In the genomic region with DNA sequence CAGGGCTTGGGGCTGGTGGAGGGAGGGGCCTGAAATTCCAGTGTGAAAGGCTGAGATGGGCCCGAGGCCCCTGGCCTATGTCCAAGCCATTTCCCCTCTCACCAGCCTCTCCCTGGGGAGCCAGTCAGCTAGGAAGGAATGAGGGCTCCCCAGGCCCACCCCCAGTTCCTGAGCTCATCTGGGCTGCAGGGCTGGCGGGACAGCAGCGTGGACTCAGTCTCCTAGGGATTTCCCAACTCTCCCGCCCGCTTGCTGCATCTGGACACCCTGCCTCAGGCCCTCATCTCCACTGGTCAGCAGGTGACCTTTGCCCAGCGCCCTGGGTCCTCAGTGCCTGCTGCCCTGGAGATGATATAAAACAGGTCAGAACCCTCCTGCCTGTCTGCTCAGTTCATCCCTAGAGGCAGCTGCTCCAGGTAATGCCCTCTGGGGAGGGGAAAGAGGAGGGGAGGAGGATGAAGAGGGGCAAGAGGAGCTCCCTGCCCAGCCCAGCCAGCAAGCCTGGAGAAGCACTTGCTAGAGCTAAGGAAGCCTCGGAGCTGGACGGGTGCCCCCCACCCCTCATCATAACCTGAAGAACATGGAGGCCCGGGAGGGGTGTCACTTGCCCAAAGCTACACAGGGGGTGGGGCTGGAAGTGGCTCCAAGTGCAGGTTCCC, we compare ENCODE assay signal across 25 cellular contexts. TPM values are rescaled to one million over a fixed set of nuclear protein-coding genes. Genes with fewer than 3 reads are reported as not detected.
DNase-seq lines count a peak whose midpoint lies in the region; ATAC-seq and TF ChIP-seq lines count a peak whose summit lies in the region.
"Had no signal": no experiment of that assay in that cellular context is flagged by ENCODE, and none has a peak within 500 bp of the region (broad histone marks: within the 10 kb centered on the region; RNA-seq: fewer than 3 reads in every experiment).

Gene APOC3, plus strand, starts transcription at position 383 of the 659 bp plus-strand sequence. CDS start 676 bp downstream, outside the sequence.

- H3K56ac ChIP-seq in IMR-90 (ENCODE audit: extremely low read depth, insufficient read depth, low read length) = no peak within 1 kb of the TSS
- no peak within 1 kb of the TSS for H3K56ac ChIP-seq in mesendoderm (ENCODE audit: low read length)

- H2BK5ac ChIP-seq in IMR-90 (ENCODE audit: low read depth, low read length, poor library complexity, severe bottlenecking) (no peak within 1 kb of the TSS), mesendoderm (ENCODE audit: low read length) (no peak within 1 kb of the TSS)

- H3K14ac ChIP-seq in IMR-90 (replicated peaks; ENCODE audit: low read depth, low read length) = no peak within 1 kb of the TSS

- no peaks in the 10 kb centered on the region for H3K36me3 ChIP-seq in ACC112 (ENCODE audit: insufficient read depth, low read length)
- H3K36me3 ChIP-seq in IMR-90 (ENCODE audit: control insufficient read depth, insufficient read depth, low read length) = no peaks in the 10 kb centered on the region
- no peaks in the 10 kb centered on the region for H3K36me3 ChIP-seq in liver (ENCODE audit: control insufficient read depth in 4 of 4, insufficient read depth in 3 of 4, low read depth in 1 of 4, low read length in 3 of 4)
- no peaks in the 10 kb centered on the region for H3K36me3 ChIP-seq in mesendoderm (ENCODE audit: control insufficient read depth, insufficient read depth, low read length)
- H3K36me3 ChIP-seq: lower lobe of right lung, upper lobe of right lung had no signal

- no peak within 1 kb of the TSS for H2BK20ac ChIP-seq in IMR-90 (ENCODE audit: low read depth, low read length)

- H3K18ac ChIP-seq in IMR-90 (ENCODE audit: low read depth, low read length) (no peak within 1 kb of the TSS), mesendoderm (ENCODE audit: low read length) (no peak within 1 kb of the TSS)

- H4K5ac ChIP-seq in IMR-90 (ENCODE audit: low read depth, low read length) (no peak within 1 kb of the TSS), mesendoderm (ENCODE audit: low read length) (no peak within 1 kb of the TSS)

- no peaks in the 10 kb centered on the region for H3K79me2 ChIP-seq in ACC112 (ENCODE audit: control insufficient read depth, insufficient read depth, low read length, unreplicated experiment)
- H3K79me2 ChIP-seq in mesendoderm (ENCODE audit: control insufficient read depth, insufficient read depth, low read length) = no peaks in the 10 kb centered on the region

- no peak for TF ChIP-seq POLR2A in IMR-90 (IDR thresholded peaks at IDR 0.05; ENCODE audit: low read depth, low read length)

- no peaks in the 10 kb centered on the region for H3K27me3 ChIP-seq in ACC112 (ENCODE audit: insufficient read depth, low read length)
- H3K27me3 ChIP-seq in IMR-90 (ENCODE audit: control insufficient read depth, insufficient read depth, low read length) = peaks cover 8% of the 10 kb centered on the region; the same call in 1 of the 2 replicates
- H3K27me3 ChIP-seq in liver (ENCODE audit: control insufficient read depth in 4 of 4, insufficient read depth in 4 of 4, low read length in 3 of 4) = no peaks in the 10 kb centered on the region
- H3K27me3 ChIP-seq in mesendoderm (ENCODE audit: insufficient read depth, low read length, poor library complexity) = no peaks in the 10 kb centered on the region
- H3K27me3 ChIP-seq: upper lobe of right lung had no signal

- H2BK15ac ChIP-seq in IMR-90 (ENCODE audit: low read depth, low read length) (no peak within 1 kb of the TSS), mesendoderm (replicated peaks; ENCODE audit: low read depth) (no peak within 1 kb of the TSS)

- no peaks in the 10 kb centered on the region for H3K27me3 Mint-ChIP-seq in chondrocyte (ENCODE audit: low read depth)
- H3K27me3 Mint-ChIP-seq in T-cell = no peaks in the 10 kb centered on the region
- H3K27me3 Mint-ChIP-seq: activated CD4-positive, alpha-beta memory T cell treated with anti-CD3 and anti-CD28 coated beads, Interleukin-2, amount 10 ng/mL, durations not matched to agents 7 days and 5 days; stimulated activated naive CD8-positive, alpha-beta T cell treated with anti-CD3 and anti-CD28 coated beads, Interleukin-15, Interleukin-2, amounts not matched to agents 100 ng/mL and 50 ng/mL, for 24 hours had no signal

- no TSS peak for BruUV-seq in IMR-90 (replicated peaks; lab: Mats Ljungman, UMichigan)

- ATAC-seq in IMR-90 (ENCODE audit: low read depth) (peak; percentile 53), T-cell (replicated peaks in 1 of 4) (no peak), omental fat pad (ENCODE audit: low FRiP score) (no peak)
- ATAC-seq: activated naive CD4-positive, alpha-beta T cell treated with anti-CD3 and anti-CD28 coated beads, Interleukin-2, amount 50 U/mL, for 72 hours; activated T-cell treated with anti-CD3 and anti-CD28 coated beads, Interleukin-2, amount 50 U/mL, for 72 hours; CD8-positive, alpha-beta T cell; lower lobe of right lung; Right ventricle myocardium inferior; upper lobe of right lung had no signal

- no peak within 1 kb of the TSS for H4K8ac ChIP-seq in IMR-90 (ENCODE audit: low read depth in 2 of 2, low read length in 2 of 2)
- H4K8ac ChIP-seq in mesendoderm (ENCODE audit: low read depth, low read length) = no peak within 1 kb of the TSS

- H3K4me3 Mint-ChIP-seq in chondrocyte (ENCODE audit: unreplicated experiment) (no peak within 1 kb of the TSS), T-cell (no peak within 1 kb of the TSS)
- H3K4me3 Mint-ChIP-seq: activated B cell treated with CpG ODN at 0.5 μM for 24 hours; activated CD4-positive, alpha-beta memory T cell treated with anti-CD3 and anti-CD28 coated beads, Interleukin-2, amount 10 ng/mL, durations not matched to agents 7 days and 5 days; activated T-cell treated with anti-CD3 and anti-CD28 coated beads, Interleukin-2, amount 50 U/mL, for 72 hours; CD8-positive, alpha-beta T cell; naive B cell; stimulated activated naive CD8-positive, alpha-beta T cell treated with anti-CD3 and anti-CD28 coated beads, Interleukin-15, Interleukin-2, amounts not matched to agents 100 ng/mL and 50 ng/mL, for 24 hours; T-helper 1 cell treated with Interleukin-12 subunit alpha and Interleukin-12 subunit beta and Interleukin-4 antibody, amounts not matched to agents 30 μg/mL and 1 μg/mL, for 36 hours had no signal

- H2AK5ac ChIP-seq in IMR-90 (ENCODE audit: low read depth, low read length) (no peak within 1 kb of the TSS), mesendoderm (ENCODE audit: low read length) (no peak within 1 kb of the TSS)

- H4K20me1 ChIP-seq in IMR-90 (ENCODE audit: insufficient read depth, low read length) = no peaks in the 10 kb centered on the region

- peak within 1 kb of the TSS; percentile 32 for H3K27ac Mint-ChIP-seq in chondrocyte (ENCODE audit: unreplicated experiment)
- H3K27ac Mint-ChIP-seq in T-cell = no peak within 1 kb of the TSS
- H3K27ac Mint-ChIP-seq: activated B cell treated with CpG ODN at 0.5 μM for 24 hours; activated CD4-positive, alpha-beta memory T cell treated with anti-CD3 and anti-CD28 coated beads, Interleukin-2, amount 10 ng/mL, durations not matched to agents 7 days and 5 days; activated naive CD4-positive, alpha-beta T cell treated with anti-CD3 and anti-CD28 coated beads, Interleukin-2, amount 50 U/mL, for 72 hours; activated T-cell treated with anti-CD3 and anti-CD28 coated beads, Interleukin-2, amount 50 U/mL, for 72 hours; CD8-positive, alpha-beta T cell; naive B cell; stimulated activated naive CD8-positive, alpha-beta T cell treated with anti-CD3 and anti-CD28 coated beads, Interleukin-15, Interleukin-2, amounts not matched to agents 100 ng/mL and 50 ng/mL, for 24 hours; T-helper 1 cell treated with Interleukin-12 subunit alpha and Interleukin-12 subunit beta and Interleukin-4 antibody, amounts not matched to agents 30 μg/mL and 1 μg/mL, for 36 hours had no signal

- no peak for TF ChIP-seq CTCF in IMR-90 (conservative IDR thresholded peaks at IDR 0.05; ENCODE audit: low read depth, low read length)
- TF ChIP-seq CTCF in chondrocyte (IDR thresholded peaks at IDR 0.05) = no peak
- TF ChIP-seq CTCF in liver (IDR thresholded peaks at IDR 0.05; ENCODE audit: low read depth, low read length, missing input control) = no peak
- no peak for TF ChIP-seq CTCF in omental fat pad (IDR thresholded peaks at IDR 0.05)

- H3K9ac ChIP-seq in IMR-90 (ENCODE audit: low read depth, low read length) (no peak within 1 kb of the TSS), liver (ENCODE audit: low read depth in 1 of 2, low read length in 2 of 2) (peak within 1 kb of the TSS; percentile 52 to 98), mesendoderm (ENCODE audit: low read length) (no peak within 1 kb of the TSS)

- TF ChIP-seq RAD21 in IMR-90 (IDR thresholded peaks at IDR 0.05; ENCODE audit: low read length) (no peak), liver (IDR thresholded peaks at IDR 0.05) (peak; percentile 57 to 72)

- DNase-seq in IMR-90 (peak; percentile 37), chondrocyte (ENCODE audit: low spot score) (no peak), T-cell (no peak), NCI-H2029 (lab: John Stamatoyannopoulos, UW) (no peak), mesendoderm (no peak), omental fat pad (ENCODE audit: low spot score) (no peak)
- DNase-seq: ACHN; activated B cell treated with CpG ODN at 0.5 μM for 24 hours; activated CD4-positive, alpha-beta memory T cell treated with anti-CD3 and anti-CD28 coated beads, Interleukin-2, amount 10 ng/mL, durations not matched to agents 7 days and 5 days; activated T-cell treated with anti-CD3 and anti-CD28 coated beads, Interleukin-2, amount 50 U/mL, for 72 hours; CD8-positive, alpha-beta T cell; lower lobe of right lung; naive B cell; NCI-H2029 treated with DMSO at 0.1 percent for 48 hours; NCI-H524; upper lobe of right lung had no signal

- H3K4me1 Mint-ChIP-seq in chondrocyte (ENCODE audit: low read depth) (peaks cover 13% of the 10 kb centered on the region), T-cell (peaks cover under 1 to 1% (median under 1%) of the 10 kb centered on the region in 3 donors)

- H3K4me1 ChIP-seq in ACC112 (ENCODE audit: control insufficient read depth, insufficient read depth, low read length, unreplicated experiment) = peaks cover 15% of the 10 kb centered on the region
- H3K4me1 ChIP-seq in IMR-90 (ENCODE audit: control insufficient read depth, insufficient read depth, low read length) = peaks cover 4% of the 10 kb centered on the region; the same call in 1 of the 2 replicates
- H3K4me1 ChIP-seq in liver (ENCODE audit: control insufficient read depth in 4 of 4, insufficient read depth in 4 of 4, low read length in 3 of 4) = peaks cover 22 to 79% (median 46%) of the 10 kb centered on the region in 4 donors
- H3K4me1 ChIP-seq in mesendoderm (ENCODE audit: control insufficient read depth, low read depth, low read length) = no peaks in the 10 kb centered on the region

- intact Hi-C loops in IMR-90 (cut with micrococcal nuclease) = no loop called here

- H3K9me1 ChIP-seq in IMR-90 (ENCODE audit: insufficient read depth, low read length) = no peaks in the 10 kb centered on the region

- H3K4me3 ChIP-seq in ACC112 (ENCODE audit: low read depth, low read length) (no peak within 1 kb of the TSS), IMR-90 (ENCODE audit: insufficient read depth, low read depth, low read length) (no peak within 1 kb of the TSS), liver (ENCODE audit: low read depth in 1 of 3, low read length in 3 of 3) (peak within 1 kb of the TSS; percentile 45 to 79 (median 72)), mesendoderm (ENCODE audit: low read length) (no peak within 1 kb of the TSS)
- H3K4me3 ChIP-seq: lower lobe of right lung, upper lobe of right lung had no signal

- no peak within 1 kb of the TSS for H3K23ac ChIP-seq in IMR-90 (ENCODE audit: low read depth, low read length)
- no peak within 1 kb of the TSS for H3K23ac ChIP-seq in mesendoderm (ENCODE audit: low read length)

- H2AFZ ChIP-seq in ACC112 (ENCODE audit: low read length, unreplicated experiment) (peak within 1 kb of the TSS; percentile 1), IMR-90 (replicated peaks; ENCODE audit: low read length, poor library complexity) (peak within 1 kb of the TSS; percentile 39)

- in situ Hi-C loops in IMR-90 (cut with MboI; ENCODE audit: low sequenced_read_pairs) = no loop called here

- H2BK120ac ChIP-seq in IMR-90 (ENCODE audit: low read depth, low read length) = no peak within 1 kb of the TSS
- no peak within 1 kb of the TSS for H2BK120ac ChIP-seq in mesendoderm (ENCODE audit: low read depth, low read length)

- H2AK9ac ChIP-seq in IMR-90 (replicated peaks; ENCODE audit: low read depth, low read length, poor library complexity) = no peak within 1 kb of the TSS

- no peak within 1 kb of the TSS for H3K27ac ChIP-seq in ACC112 (ENCODE audit: low read depth, low read length)
- no peak within 1 kb of the TSS for H3K27ac ChIP-seq in IMR-90 (ENCODE audit: insufficient read depth, low read length)
- peak within 1 kb of the TSS; percentile 86 to 91 for H3K27ac ChIP-seq in liver (ENCODE audit: low read depth in 1 of 2, low read length in 2 of 2)
- H3K27ac ChIP-seq in mesendoderm (ENCODE audit: low read depth, low read length) = no peak within 1 kb of the TSS
- H3K27ac ChIP-seq: lower lobe of right lung, upper lobe of right lung had no signal

- H3K9me3 Mint-ChIP-seq in chondrocyte (ENCODE audit: low read depth) (no peaks in the 10 kb centered on the region), T-cell (no peaks in the 10 kb centered on the region)
- H3K9me3 Mint-ChIP-seq: activated B cell treated with CpG ODN at 0.5 μM for 24 hours; activated CD4-positive, alpha-beta memory T cell treated with anti-CD3 and anti-CD28 coated beads, Interleukin-2, amount 10 ng/mL, durations not matched to agents 7 days and 5 days; activated naive CD4-positive, alpha-beta T cell treated with anti-CD3 and anti-CD28 coated beads, Interleukin-2, amount 50 U/mL, for 72 hours; activated T-cell treated with anti-CD3 and anti-CD28 coated beads, Interleukin-2, amount 50 U/mL, for 72 hours; CD8-positive, alpha-beta T cell; naive B cell; stimulated activated naive CD8-positive, alpha-beta T cell treated with anti-CD3 and anti-CD28 coated beads, Interleukin-15, Interleukin-2, amounts not matched to agents 100 ng/mL and 50 ng/mL, for 24 hours; T-helper 1 cell treated with Interleukin-12 subunit alpha and Interleukin-12 subunit beta and Interleukin-4 antibody, amounts not matched to agents 30 μg/mL and 1 μg/mL, for 36 hours had no signal

- 87% methylated on average over 4 of the region's 9 CpGs; no CpG with 5 or more reads in 1 of the 2 experiments for WGBS in IMR-90 (ENCODE audit: extremely low coverage in 2 of 2, insufficient read length in 1 of 2), 2 experiments
- 31% methylated on average over 9 of the region's 9 CpGs for WGBS in liver
- no CpG with 5 or more reads among the region's 9 CpGs for WGBS in mesendoderm (ENCODE audit: extremely low coverage, insufficient coverage, low lambda C conversion rate)

- CTCF ChIA-PET in IMR-90 (lab: Yijun Ruan, JAX) (no interaction called here), T-cell (lab: Charles Lee) (interaction anchor here in 1 of 2 donors (1.4 kb wide), 1 partner anchor 276 kb away, joined by 6 read pairs; no protein-coding TSS in a partner anchor)

- no peak within 1 kb of the TSS for H3K4me2 ChIP-seq in IMR-90 (ENCODE audit: low read depth, low read length)
- no peak within 1 kb of the TSS for H3K4me2 ChIP-seq in mesendoderm (ENCODE audit: low read length)

- H3K79me1 ChIP-seq in IMR-90 (ENCODE audit: low read depth in 1 of 2, low read length in 2 of 2) (no peaks in the 10 kb centered on the region), mesendoderm (ENCODE audit: low read length) (no peaks in the 10 kb centered on the region)

- POLR2A ChIA-PET in IMR-90 (lab: Charles Lee; ENCODE audit: unreplicated experiment) = no interaction called here
- POLR2A ChIA-PET in T-cell (lab: Charles Lee) = interaction anchor here in 1 of 2 donors (0.6 kb wide), 1 partner anchor 28 kb away, joined by 3 read pairs; no protein-coding TSS in a partner anchor

- no peaks in the 10 kb centered on the region for H3K36me3 Mint-ChIP-seq in chondrocyte (ENCODE audit: low read depth)
- no peaks in the 10 kb centered on the region for H3K36me3 Mint-ChIP-seq in T-cell
- H3K36me3 Mint-ChIP-seq: activated naive CD4-positive, alpha-beta T cell treated with anti-CD3 and anti-CD28 coated beads, Interleukin-2, amount 50 U/mL, for 72 hours; CD8-positive, alpha-beta T cell; naive B cell had no signal

- H3K9me3 ChIP-seq in IMR-90 (ENCODE audit: control insufficient read depth, insufficient read depth, low read length) (no peaks in the 10 kb centered on the region), liver (ENCODE audit: control insufficient read depth in 4 of 4, low read length in 3 of 4) (no peaks in the 10 kb centered on the region)
- H3K9me3 ChIP-seq: lower lobe of right lung, upper lobe of right lung had no signal

- dilution Hi-C loops in IMR-90 (cut with HindIII; ENCODE audit: low sequenced_read_pairs, unreplicated experiment) = no loop called here

- H3K4ac ChIP-seq in IMR-90 (ENCODE audit: low read depth, low read length) = no peak within 1 kb of the TSS
- H3K4ac ChIP-seq in mesendoderm (ENCODE audit: low read depth, low read length) = no peak within 1 kb of the TSS

- no peak within 1 kb of the TSS for H4K91ac ChIP-seq in IMR-90 (ENCODE audit: insufficient read depth, low read depth, low read length)

RNA-seq across cellular contexts. Expression of gene APOC3, which starts in this region (rescaled TPM):
- total RNA-seq in IMR-90 (2012; rRNA removed) (not detected in 2 replicates), chondrocyte (not detected in 3 replicates), liver (1,000 to 10,000 TPM in 1 of 2 donors, 100 to 1,000 TPM in 1; 608 to 5,828 TPM), T-cell (1 to 10 TPM in 3 of 5 donors, not detected in 2; 3.3 to 4.1 (median 3.7) TPM), omental fat pad (1 to 10 TPM in 1 of 4 donors, not detected in 3; 3.5 TPM)
- polyA plus RNA-seq in IMR-90 (2012; rRNA removed) (not detected in 2 replicates), liver (over 10,000 TPM; 12,787 to 24,129 TPM)
- not detected in 2 replicates for polyA plus RNA-seq in IMR-90 (2012; cell fraction: cytosol; rRNA removed)
- not detected in 2 replicates for polyA plus RNA-seq in IMR-90 (2012; cell fraction: nucleus; rRNA removed; ENCODE audit: low replicate concordance)
- polyA plus RNA-seq in mesendoderm (2013, experiment 1 of 2) = not detected
- polyA plus RNA-seq in mesendoderm (2013, experiment 2 of 2) = not detected
- total RNA-seq: activated B cell treated with CpG ODN at 0.5 μM for 24 hours; activated CD4-positive, alpha-beta memory T cell treated with anti-CD3 and anti-CD28 coated beads, Interleukin-2, amount 10 ng/mL, durations not matched to agents 7 days and 5 days; activated naive CD4-positive, alpha-beta T cell treated with anti-CD3 and anti-CD28 coated beads, Interleukin-2, amount 50 U/mL, for 72 hours; activated T-cell treated with anti-CD3 and anti-CD28 coated beads, Interleukin-2, amount 50 U/mL, for 72 hours; bronchial epithelial cell; CD8-positive, alpha-beta T cell; dermis microvascular lymphatic vessel endothelial cell; epithelial cell of proximal tubule; lower lobe of right lung; Right ventricle myocardium inferior; upper lobe of right lung had no signal

Comparison
In these comparisons a context has a peak if more than half of its experiments do, and no peak if none do; other contexts are left out.
1. RNA of gene APOC3 (total RNA-seq): 608 to 5,828 TPM in liver; 3.3 to 4.1 TPM in T-cell, 3.5 TPM in omental fat pad, not detected in IMR-90 and not detected in chondrocyte; every median in the first group is over 100 times any median in the second.
2. RNA of gene APOC3 (polyA plus RNA-seq): 12,787 to 24,129 TPM in liver; not detected in IMR-90; every median in the first group is over 1,000 times any median in the second.
3. Peak in DNase-seq and ATAC-seq in IMR-90; RNA of the gene not detected or under 1 TPM.
4. H3K27ac ChIP-seq: peak in liver (2 of 2); none in ACC112 (single experiment), IMR-90 (single experiment) and mesendoderm (single experiment).
5. H3K4me3 ChIP-seq: peak in liver (3 of 3); none in ACC112 (single experiment), IMR-90 (single experiment) and mesendoderm (single experiment).
6. H3K9ac ChIP-seq: peak in liver (2 of 2); none in IMR-90 (single experiment) and mesendoderm (single experiment).